18 cellular contexts compared by ENCODE assay signal in genomic region chr12:128745772-128746689, GRCh38.
"Had no signal": no experiment of that assay in that cellular context is flagged by ENCODE, and none has a peak within 500 bp of the region (broad histone marks: within the 10 kb centered on the region; RNA-seq: fewer than 3 reads in every experiment).

No MANE protein-coding gene starts in this region.

- H3K36me3 ChIP-seq: gastroesophageal sphincter, heart right ventricle, sigmoid colon, thyroid gland had no signal

- H3K27ac Mint-ChIP-seq: activated naive CD4-positive, alpha-beta T cell treated with anti-CD3 and anti-CD28 coated beads, Interleukin-2, amount 50 U/mL, for 24 hours; activated T-cell treated with anti-CD3 and anti-CD28 coated beads, Interleukin-2, amount 50 U/mL, for 72 hours; nephron; stimulated activated memory B cell treated with anti-CD40 and anti-IgM and Interleukin-4, amounts not matched to agents 10 μg/mL and 1 μg/mL and 100 μg/mL, for 72 hours had no signal

- H3K4me3 ChIP-seq: gastroesophageal sphincter, heart right ventricle, sigmoid colon, thyroid gland had no signal

- ATAC-seq: activated T-cell treated with anti-CD3 and anti-CD28 coated beads, Interleukin-2, amount 50 U/mL, for 72 hours; esophagus mucosa; gastroesophageal sphincter; heart right ventricle; stimulated activated memory B cell treated with anti-CD40 and anti-IgM and Interleukin-4, amounts not matched to agents 10 μg/mL and 1 μg/mL and 100 μg/mL, for 72 hours had no signal

- H3K27ac ChIP-seq: sigmoid colon, thyroid gland, VCaP had no signal

- H3K4me1 Mint-ChIP-seq: activated naive CD4-positive, alpha-beta T cell treated with anti-CD3 and anti-CD28 coated beads, Interleukin-2, amount 50 U/mL, for 24 hours; nephron; stimulated activated memory B cell treated with anti-CD40 and anti-IgM and Interleukin-4, amounts not matched to agents 10 μg/mL and 1 μg/mL and 100 μg/mL, for 72 hours had no signal

- H3K27me3 ChIP-seq: gastroesophageal sphincter, sigmoid colon, thyroid gland had no signal

- H3K9me3 ChIP-seq: gastroesophageal sphincter, heart right ventricle, sigmoid colon, thyroid gland had no signal

- H3K27me3 Mint-ChIP-seq: activated naive CD4-positive, alpha-beta T cell treated with anti-CD3 and anti-CD28 coated beads, Interleukin-2, amount 50 U/mL, for 24 hours had no signal

- DNase-seq: activated CD4-positive, CD25-positive, alpha-beta regulatory T cell treated with anti-CD3 and anti-CD28 coated beads, Interleukin-2, amount 50 U/mL, for 72 hours; activated CD8-positive, alpha-beta memory T cell treated with anti-CD3 and anti-CD28 coated beads for 24 hours; activated CD8-positive, alpha-beta memory T cell treated with anti-CD3 and anti-CD28 coated beads, Interleukin-2, amount 50 U/mL, for 48 hours; activated effector memory CD4-positive, alpha-beta T cell treated with anti-CD3 and anti-CD28 coated beads, Interleukin-2, amount 50 U/mL, for 16 hours; activated T-cell treated with anti-CD3 and anti-CD28 coated beads, Interleukin-2, amount 50 U/mL, for 72 hours; effector CD4-positive, alpha-beta T cell; heart right ventricle; mesenchymal stem cell; nucleus accumbens; sigmoid colon; stimulated activated CD4-positive, alpha-beta T cell treated with anti-CD3 and anti-CD28 coated beads, Interleukin-4, amount 100 ng/mL, for 24 hours; thyroid gland had no signal

- H3K36me3 Mint-ChIP-seq: activated naive CD4-positive, alpha-beta T cell treated with anti-CD3 and anti-CD28 coated beads, Interleukin-2, amount 50 U/mL, for 24 hours; stimulated activated memory B cell treated with anti-CD40 and anti-IgM and Interleukin-4, amounts not matched to agents 10 μg/mL and 1 μg/mL and 100 μg/mL, for 72 hours had no signal

- H3K4me1 ChIP-seq: heart right ventricle, sigmoid colon, thyroid gland had no signal

- H3K9me3 Mint-ChIP-seq: activated naive CD4-positive, alpha-beta T cell treated with anti-CD3 and anti-CD28 coated beads, Interleukin-2, amount 50 U/mL, for 24 hours; activated T-cell treated with anti-CD3 and anti-CD28 coated beads, Interleukin-2, amount 50 U/mL, for 72 hours; nephron had no signal

- H3K4me3 Mint-ChIP-seq: activated naive CD4-positive, alpha-beta T cell treated with anti-CD3 and anti-CD28 coated beads, Interleukin-2, amount 50 U/mL, for 24 hours; activated T-cell treated with anti-CD3 and anti-CD28 coated beads, Interleukin-2, amount 50 U/mL, for 72 hours; nephron; stimulated activated memory B cell treated with anti-CD40 and anti-IgM and Interleukin-4, amounts not matched to agents 10 μg/mL and 1 μg/mL and 100 μg/mL, for 72 hours had no signal
